In the genomic region with DNA sequence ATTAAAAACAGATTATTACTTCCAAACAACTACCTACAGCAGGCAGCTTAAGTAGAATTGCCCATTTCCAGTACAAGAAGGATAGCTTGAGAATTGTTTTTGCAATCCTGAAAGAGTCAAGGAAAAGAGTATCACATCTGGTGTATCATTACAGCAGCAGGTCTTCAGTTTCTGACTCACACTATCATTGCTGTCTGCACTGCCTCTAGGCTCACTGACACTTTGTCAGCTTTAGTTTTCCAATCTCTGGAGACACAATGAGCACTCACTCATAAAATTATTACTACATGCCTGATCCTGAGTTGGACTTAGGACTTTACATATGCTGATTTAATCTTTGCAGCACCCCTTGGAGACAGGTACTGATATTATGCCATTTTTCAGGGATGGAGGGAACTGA, we compare ENCODE assay signal across 22 cellular contexts.
DNase-seq lines count a peak whose midpoint lies in the region; ATAC-seq, FAIRE-seq and TF ChIP-seq lines count a peak whose summit lies in the region.
"Had no signal": no experiment of that assay in that cellular context is flagged by ENCODE, and none has a peak within 500 bp of the region (broad histone marks: within the 10 kb centered on the region; RNA-seq: fewer than 3 reads in every experiment).

No MANE protein-coding gene starts in this region.

- TF ChIP-seq EP300 in SK-N-SH (IDR thresholded peaks at IDR 0.05; ENCODE audit: borderline replicate concordance in 1 of 2, low read depth in 1 of 2, low read length in 1 of 2) (no peak), suprapubic skin (IDR thresholded peaks at IDR 0.05) (no peak), ovary (IDR thresholded peaks at IDR 0.05) (no peak)

- H2AFZ ChIP-seq in GM23248 (no peak overlapping the region), SK-N-SH (ENCODE audit: low read depth) (no peak overlapping the region), fibroblast of lung (ENCODE audit: low read length) (no peak overlapping the region)

- peak; percentile 32 for DNase-seq in GM23248
- DNase-seq in SK-N-SH, result no peak
- peak; percentile 3 to 31 for DNase-seq in fibroblast of lung (ENCODE audit: low read depth in 2 of 2)
- DNase-seq in left colon, result no peak
- DNase-seq in suprapubic skin (ENCODE audit: low spot score in 2 of 2), result no peak
- DNase-seq in GM12892 (ENCODE audit: insufficient read length), result no peak
- no peak for DNase-seq in ovary
- DNase-seq: BE2C; CD4-positive, alpha-beta memory T cell; DMS79; Karpas-422; NCI-H1417; NCI-H2081; NCI-H2227 treated with DMSO at 0.1 percent for 48 hours; NCI-H526; NK-92 treated with Interleukin-12 subunit alpha and Interleukin-12 subunit beta, amount 100 ng/mL, for 24 hours; OCI-M1 had no signal

- in situ Hi-C loops in GM23248 (cut with MboI), result no loop called here

- H3K4me3 ChIP-seq in GM23248 (no peak overlapping the region), SK-N-SH (ENCODE audit: low read depth in 2 of 2, low read length in 1 of 2) (no peak overlapping the region), fibroblast of lung (replicated peaks in 1 of 4; ENCODE audit: control extremely low read depth in 1 of 4, insufficient read depth in 1 of 4, low read depth in 3 of 4, low read length in 4 of 4) (no peak overlapping the region), suprapubic skin (no peak overlapping the region), ovary (no peak overlapping the region)
- H3K4me3 ChIP-seq: SJSA1 had no signal

- TF ChIP-seq RAD21 in SK-N-SH (IDR thresholded peaks at IDR 0.05; ENCODE audit: low read length), result no peak

- no peaks in the 10 kb centered on the region for H3K9me3 ChIP-seq in GM23248 (ENCODE audit: low read depth)
- H3K9me3 ChIP-seq in SK-N-SH, result no peaks in the 10 kb centered on the region
- no peaks in the 10 kb centered on the region for H3K9me3 ChIP-seq in fibroblast of lung (ENCODE audit: control insufficient read depth, insufficient read depth, low read depth, low read length)
- no peaks in the 10 kb centered on the region for H3K9me3 ChIP-seq in suprapubic skin
- no peaks in the 10 kb centered on the region for H3K9me3 ChIP-seq in ovary
- H3K9me3 ChIP-seq: BE2C, SJSA1 had no signal

- CTCF ChIA-PET in SK-N-SH (lab: Yijun Ruan, JAX), result interaction anchor here (1.4 kb wide), 1 partner anchor 11 kb away, joined by 4 read pairs; no protein-coding TSS in a partner anchor

- H3K27ac ChIP-seq in GM23248 (no peak overlapping the region), SK-N-SH (ENCODE audit: low read depth in 2 of 2, low read length in 1 of 2) (no peak overlapping the region), fibroblast of lung (ENCODE audit: insufficient read depth, low read length) (no peak overlapping the region), suprapubic skin (no peak overlapping the region), ovary (no peak overlapping the region)
- H3K27ac ChIP-seq: RWPE1, SJSA1 had no signal

- POLR2A ChIA-PET in SK-N-SH (lab: Yijun Ruan, JAX), result no interaction called here

- intact Hi-C loops in left colon (cut with DNase I, micrococcal nuclease), result loop anchor here in 1 of 2 donors (10.0 kb wide), 1 partner anchor 913 kb away; no protein-coding TSS in a partner anchor
- intact Hi-C loops in ovary (cut with DNase I), result no loop called here

- FAIRE-seq in GM12892 (lab: Jason Lieb, UNC), result no peak
- FAIRE-seq: H54, HepG2 had no signal

- no peak overlapping the region for H3K4me2 ChIP-seq in GM23248 (ENCODE audit: unreplicated experiment)
- no peak overlapping the region for H3K4me2 ChIP-seq in SK-N-SH
- H3K4me2 ChIP-seq in fibroblast of lung (ENCODE audit: extremely low read depth, insufficient read depth, low read length), result no peak overlapping the region

- TF ChIP-seq POLR2A in suprapubic skin (IDR thresholded peaks at IDR 0.05) (no peak), GM12892 (IDR thresholded peaks at IDR 0.05; ENCODE audit: low read depth, low read length) (no peak), ovary (IDR thresholded peaks at IDR 0.05) (no peak)

- no peaks in the 10 kb centered on the region for H3K79me2 ChIP-seq in GM23248 (ENCODE audit: insufficient read depth)
- no peaks in the 10 kb centered on the region for H3K79me2 ChIP-seq in SK-N-SH (ENCODE audit: insufficient read depth)
- no peaks in the 10 kb centered on the region for H3K79me2 ChIP-seq in fibroblast of lung (ENCODE audit: control insufficient read depth, insufficient read depth, low read length)

- no peaks in the 10 kb centered on the region; the same call in 1 of the 2 replicates for H3F3A ChIP-seq in GM23248 (ENCODE audit: insufficient read depth)
- no peaks in the 10 kb centered on the region for H3F3A ChIP-seq in SK-N-SH (replicated peaks; ENCODE audit: insufficient read depth)

- no peak for TF ChIP-seq CTCF in SK-N-SH (IDR thresholded peaks at IDR 0.05)
- no peak for TF ChIP-seq CTCF in fibroblast of lung (conservative IDR thresholded peaks at IDR 0.05 in 1 of 2, IDR thresholded peaks at IDR 0.05 in 1 of 2; ENCODE audit: low read depth in 1 of 2, low read length in 2 of 2)
- no peak for TF ChIP-seq CTCF in suprapubic skin (IDR thresholded peaks at IDR 0.05)
- TF ChIP-seq CTCF in ovary (IDR thresholded peaks at IDR 0.05), result no peak

- ATAC-seq in left colon (peak; percentile 31), GM21576 (IDR thresholded peaks at IDR 0.05; ENCODE audit: unreplicated experiment) (no peak)
- ATAC-seq: HepG2 had no signal

- H3K27me3 ChIP-seq in GM23248 (replicated peaks; ENCODE audit: insufficient read depth) (no peaks in the 10 kb centered on the region), SK-N-SH (ENCODE audit: insufficient read depth) (no peaks in the 10 kb centered on the region), fibroblast of lung (ENCODE audit: control insufficient read depth, insufficient read depth, low read length) (no peaks in the 10 kb centered on the region), suprapubic skin (no peaks in the 10 kb centered on the region), ovary (no peaks in the 10 kb centered on the region)
- H3K27me3 ChIP-seq: BE2C, SJSA1 had no signal

- H3K9me2 ChIP-seq in GM23248 (ENCODE audit: insufficient read depth), result no peaks in the 10 kb centered on the region
- H3K9me2 ChIP-seq in SK-N-SH, result no peaks in the 10 kb centered on the region

- H3K36me3 ChIP-seq in GM23248 (ENCODE audit: low read depth) (no peaks in the 10 kb centered on the region), SK-N-SH (replicated peaks in 1 of 2; ENCODE audit: control insufficient read depth in 1 of 2, insufficient read depth in 2 of 2, low read length in 1 of 2) (no peaks in the 10 kb centered on the region), fibroblast of lung (ENCODE audit: control insufficient read depth, insufficient read depth, low read length) (no peaks in the 10 kb centered on the region), suprapubic skin (no peaks in the 10 kb centered on the region), ovary (no peaks in the 10 kb centered on the region)
- H3K36me3 ChIP-seq: BE2C, SJSA1 had no signal

- H3K9ac ChIP-seq in GM23248, result no peak overlapping the region
- no peak overlapping the region for H3K9ac ChIP-seq in SK-N-SH
- H3K9ac ChIP-seq in fibroblast of lung (ENCODE audit: insufficient read depth, low read length), result no peak overlapping the region

- H4K20me1 ChIP-seq in GM23248 (ENCODE audit: insufficient read depth), result no peaks in the 10 kb centered on the region
- H4K20me1 ChIP-seq in SK-N-SH (ENCODE audit: insufficient read depth), result no peaks in the 10 kb centered on the region
- H4K20me1 ChIP-seq in fibroblast of lung (ENCODE audit: control insufficient read depth, extremely low read depth, insufficient read depth, low read length), result no peaks in the 10 kb centered on the region

- no peaks in the 10 kb centered on the region for H3K4me1 ChIP-seq in GM23248 (ENCODE audit: insufficient read depth)
- H3K4me1 ChIP-seq in SK-N-SH (ENCODE audit: control insufficient read depth in 1 of 2, insufficient read depth in 2 of 2, low read depth in 1 of 2, low read length in 1 of 2), result no peaks in the 10 kb centered on the region
- H3K4me1 ChIP-seq in fibroblast of lung (ENCODE audit: control insufficient read depth, extremely low read depth, insufficient read depth, low read length), result no peaks in the 10 kb centered on the region
- no peaks in the 10 kb centered on the region for H3K4me1 ChIP-seq in suprapubic skin
- H3K4me1 ChIP-seq in ovary (ENCODE audit: insufficient read depth), result no peaks in the 10 kb centered on the region
- H3K4me1 ChIP-seq: BE2C, SJSA1 had no signal

TF ChIP-seq in SK-N-SH, 30 proteins besides CTCF, POLR2A, EP300 and RAD21 (continues in another document):
- TF ChIP-seq, protein P1, sequence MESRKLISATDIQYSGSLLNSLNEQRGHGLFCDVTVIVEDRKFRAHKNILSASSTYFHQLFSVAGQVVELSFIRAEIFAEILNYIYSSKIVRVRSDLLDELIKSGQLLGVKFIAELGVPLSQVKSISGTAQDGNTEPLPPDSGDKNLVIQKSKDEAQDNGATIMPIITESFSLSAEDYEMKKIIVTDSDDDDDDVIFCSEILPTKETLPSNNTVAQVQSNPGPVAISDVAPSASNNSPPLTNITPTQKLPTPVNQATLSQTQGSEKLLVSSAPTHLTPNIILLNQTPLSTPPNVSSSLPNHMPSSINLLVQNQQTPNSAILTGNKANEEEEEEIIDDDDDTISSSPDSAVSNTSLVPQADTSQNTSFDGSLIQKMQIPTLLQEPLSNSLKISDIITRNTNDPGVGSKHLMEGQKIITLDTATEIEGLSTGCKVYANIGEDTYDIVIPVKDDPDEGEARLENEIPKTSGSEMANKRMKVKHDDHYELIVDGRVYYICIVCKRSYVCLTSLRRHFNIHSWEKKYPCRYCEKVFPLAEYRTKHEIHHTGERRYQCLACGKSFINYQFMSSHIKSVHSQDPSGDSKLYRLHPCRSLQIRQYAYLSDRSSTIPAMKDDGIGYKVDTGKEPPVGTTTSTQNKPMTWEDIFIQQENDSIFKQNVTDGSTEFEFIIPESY (IDR thresholded peaks at IDR 0.05; ENCODE audit: borderline replicate concordance, low read depth), result no peak

Comparison
In these comparisons a context has a peak if more than half of its experiments do, and no peak if none do; other contexts are left out.
1. DNase-seq: peak in GM23248 (single experiment) and fibroblast of lung (2 of 2); none in SK-N-SH (single experiment), left colon (0 of 2), suprapubic skin (0 of 2), GM12892 (single experiment) and ovary (0 of 5).